ENCODE assay signal across 9 cellular contexts in genomic region chr9:101705135-101705661, GRCh38. TPM values are rescaled to one million over a fixed set of nuclear protein-coding genes. Genes with fewer than 3 reads are reported as not detected.
DNase-seq lines count a peak whose midpoint lies in the region; ATAC-seq and TF ChIP-seq lines count a peak whose summit lies in the region.
"Had no signal": no experiment of that assay in that cellular context is flagged by ENCODE, and none has a peak within 500 bp of the region (broad histone marks: within the 10 kb centered on the region; RNA-seq: fewer than 3 reads in every experiment).

No MANE protein-coding gene starts in this region.

- no peak overlapping the region for H2BK15ac ChIP-seq in mesenchymal stem cell (ENCODE audit: low read depth, poor library complexity, severe bottlenecking)

- H3K14ac ChIP-seq in mesenchymal stem cell (ENCODE audit: low read length in 2 of 2) = no peak overlapping the region

- H3K9me3 ChIP-seq in RWPE2 (ENCODE audit: severe bottlenecking) (no peaks in the 10 kb centered on the region), breast epithelium (no peaks in the 10 kb centered on the region), mesenchymal stem cell (ENCODE audit: control insufficient read depth, low read length) (no peaks in the 10 kb centered on the region), upper lobe of right lung (no peaks in the 10 kb centered on the region)

- H3K27me3 ChIP-seq in RWPE2 (ENCODE audit: insufficient read depth, poor library complexity, severe bottlenecking) = peaks cover 42% of the 10 kb centered on the region
- no peaks in the 10 kb centered on the region for H3K27me3 ChIP-seq in breast epithelium
- H3K27me3 ChIP-seq in mesenchymal stem cell (ENCODE audit: control insufficient read depth in 1 of 2, insufficient read depth in 1 of 2, low read length in 2 of 2) = peaks cover 0 to 18% of the 10 kb centered on the region in 2 experiments
- peaks cover 6% of the 10 kb centered on the region for H3K27me3 ChIP-seq in upper lobe of right lung

- H3K4me1 ChIP-seq in RWPE2 (ENCODE audit: insufficient read depth, poor library complexity, severe bottlenecking) (no peaks in the 10 kb centered on the region), breast epithelium (no peaks in the 10 kb centered on the region), mesenchymal stem cell (ENCODE audit: control insufficient read depth, insufficient read depth, low read depth, low read length) (peaks cover 2% of the 10 kb centered on the region), upper lobe of right lung (no peaks in the 10 kb centered on the region)

- H2BK120ac ChIP-seq in mesenchymal stem cell (ENCODE audit: low read depth, low read length) = no peak overlapping the region

- no peak overlapping the region for H3K18ac ChIP-seq in mesenchymal stem cell (ENCODE audit: low read depth in 1 of 2, low read length in 2 of 2)

- H3K9ac ChIP-seq in mesenchymal stem cell (ENCODE audit: low read length) = peak overlapping the region; percentile 54

- no peak overlapping the region for H3K23ac ChIP-seq in mesenchymal stem cell (ENCODE audit: low read length in 2 of 2)

- no peak overlapping the region for H2AK5ac ChIP-seq in mesenchymal stem cell (ENCODE audit: low read length, severe bottlenecking)

- H3K27ac ChIP-seq in RWPE2 (ENCODE audit: poor library complexity, severe bottlenecking) (no peak overlapping the region), breast epithelium (no peak overlapping the region), mesenchymal stem cell (ENCODE audit: low read length, poor library complexity, severe bottlenecking) (no peak overlapping the region), upper lobe of right lung (no peak overlapping the region)
- H3K27ac ChIP-seq: C4-2B had no signal

- H3K36me3 ChIP-seq in RWPE2 (ENCODE audit: low read depth) = no peaks in the 10 kb centered on the region
- no peaks in the 10 kb centered on the region for H3K36me3 ChIP-seq in breast epithelium
- no peaks in the 10 kb centered on the region for H3K36me3 ChIP-seq in mesenchymal stem cell (ENCODE audit: control insufficient read depth in 1 of 2, insufficient read depth in 2 of 2, low read depth in 1 of 2, low read length in 2 of 2)
- H3K36me3 ChIP-seq in upper lobe of right lung = no peaks in the 10 kb centered on the region

- H2BK12ac ChIP-seq in mesenchymal stem cell (ENCODE audit: low read length in 2 of 2) = no peak overlapping the region

- no peak overlapping the region for H2BK5ac ChIP-seq in mesenchymal stem cell (ENCODE audit: low read depth, low read length, poor library complexity, severe bottlenecking)

- DNase-seq in activated CD4-positive, CD25-positive, alpha-beta regulatory T cell (lab: John Stamatoyannopoulos, UW) = no peak
- no peak for DNase-seq in RWPE2 (ENCODE audit: low spot score)
- no peak for DNase-seq in breast epithelium (ENCODE audit: low spot score in 2 of 2)
- DNase-seq in mesenchymal stem cell = no peak
- no peak for DNase-seq in upper lobe of right lung

- ATAC-seq in activated CD4-positive, CD25-positive, alpha-beta regulatory T cell treated with anti-CD3 and anti-CD28 coated beads, Interleukin-2, amount 50 U/mL, for 24 hours = peak; percentile 67 to 78
- peak; percentile 66 for ATAC-seq in HG03045 (IDR thresholded peaks at IDR 0.05; ENCODE audit: unreplicated experiment)
- peak; percentile 73; the same call in 2 of the 3 replicates for ATAC-seq in RWPE2 (ENCODE audit: low read depth)
- ATAC-seq in upper lobe of right lung = peak; percentile 71
- no peak for ATAC-seq in HG03280 (IDR thresholded peaks at IDR 0.05; ENCODE audit: unreplicated experiment)

- 15% methylated on average over 17 of the region's 21 CpGs for WGBS in mesenchymal stem cell

- intact Hi-C loops in breast epithelium (cut with DNase I; ENCODE audit: low total_unique reads) (no loop called here), upper lobe of right lung (cut with DNase I) (no loop called here)

- TF ChIP-seq CTCF in RWPE2 (IDR thresholded peaks at IDR 0.05; ENCODE audit: poor library complexity, severe bottlenecking) = no peak
- no peak for TF ChIP-seq CTCF in breast epithelium (IDR thresholded peaks at IDR 0.05)
- TF ChIP-seq CTCF in upper lobe of right lung (IDR thresholded peaks at IDR 0.05) = peak; percentile 8

- H2AFZ ChIP-seq in mesenchymal stem cell (ENCODE audit: low read depth, low read length) = no peak overlapping the region

- no peak overlapping the region for H3K4me2 ChIP-seq in mesenchymal stem cell (ENCODE audit: low read length, poor library complexity, severe bottlenecking)

- H3K4me3 ChIP-seq in RWPE2 (ENCODE audit: severe bottlenecking) (no peak overlapping the region), breast epithelium (peak overlapping the region in 2 of 3 donors; percentile 12 to 46), mesenchymal stem cell (ENCODE audit: insufficient read depth in 1 of 2, low read depth in 1 of 2, low read length in 2 of 2) (peak overlapping the region in 1 of 2 experiments; percentile 78), upper lobe of right lung (no peak overlapping the region)

- no peak for TF ChIP-seq POLR2A in breast epithelium (IDR thresholded peaks at IDR 0.05)

- H3K79me1 ChIP-seq in mesenchymal stem cell (replicated peaks; ENCODE audit: low read length, poor library complexity, severe bottlenecking) = no peaks in the 10 kb centered on the region

- no peak overlapping the region for H4K8ac ChIP-seq in mesenchymal stem cell (ENCODE audit: low read length)

- no peak overlapping the region for H4K91ac ChIP-seq in mesenchymal stem cell (ENCODE audit: low read length)

- no peak overlapping the region for H3K4ac ChIP-seq in mesenchymal stem cell (ENCODE audit: low read depth in 1 of 2, low read length in 2 of 2)

RNA-seq across cellular contexts. Expression of gene GRIN3A, which starts 33.2 kb away (rescaled TPM):
- under 1 TPM in 2 of 3 donors, not detected in 1; under 0.01 to 0.15 TPM for total RNA-seq in breast epithelium
- polyA plus RNA-seq in mesenchymal stem cell (2013, experiment 1 of 2) = not detected
- not detected for polyA plus RNA-seq in mesenchymal stem cell (2013, experiment 2 of 2)
- 0.06 TPM for total RNA-seq in upper lobe of right lung

Comparison
In these comparisons a context has a peak if more than half of its experiments do, and no peak if none do; other contexts are left out.
1. H3K4me3 ChIP-seq: peak in breast epithelium (2 of 3); none in RWPE2 (single experiment) and upper lobe of right lung (single experiment).